Comparison of ENCODE assay signal across 16 cellular contexts in genomic region chr21:45440736-45441350, GRCh38. TPM values are rescaled to one million over a fixed set of nuclear protein-coding genes. Genes with fewer than 3 reads are reported as not detected.
DNase-seq lines count a peak whose midpoint lies in the region; ATAC-seq and TF ChIP-seq lines count a peak whose summit lies in the region.
"Had no signal": no experiment of that assay in that cellular context is flagged by ENCODE, and none has a peak within 500 bp of the region (broad histone marks: within the 10 kb centered on the region; RNA-seq: fewer than 3 reads in every experiment).

No MANE protein-coding gene starts in this region.

- H3K79me1 ChIP-seq in neuronal stem cell (ENCODE audit: low read depth, low read length) = peaks cover 30% of the 10 kb centered on the region

- peak overlapping the region; percentile 43 for H3K23ac ChIP-seq in neuronal stem cell (ENCODE audit: low read depth, low read length, poor library complexity)

- H3K4me1 ChIP-seq in right atrium auricular region (peaks cover 0 to 28% of the 10 kb centered on the region in 2 donors), neuronal stem cell (ENCODE audit: control insufficient read depth in 2 of 2, insufficient read depth in 1 of 2, low read depth in 1 of 2, low read length in 2 of 2) (peaks cover 2 to 3% of the 10 kb centered on the region in 2 donors)

- H3K27ac ChIP-seq in right atrium auricular region = no peak overlapping the region
- H3K27ac ChIP-seq in neuronal stem cell (replicated peaks; ENCODE audit: low read length) = no peak overlapping the region

- no peak overlapping the region for H2AFZ ChIP-seq in neuronal stem cell (ENCODE audit: low read length)
- H2AFZ ChIP-seq: GM23338 had no signal

- ATAC-seq in Right ventricle myocardium inferior (no peak), left ventricle myocardium superior (no peak), GM19035 (IDR thresholded peaks at IDR 0.05; ENCODE audit: unreplicated experiment) (no peak)

- intact Hi-C loops in Right ventricle myocardium inferior (cut with DNase I) = no loop called here
- intact Hi-C loops in left ventricle myocardium superior (cut with micrococcal nuclease) = loop anchor here (10.0 kb wide), 1 partner anchor 296 kb away; no protein-coding TSS in a partner anchor

- H3K27me3 ChIP-seq in right atrium auricular region (no peaks in the 10 kb centered on the region), neuronal stem cell (ENCODE audit: control insufficient read depth in 3 of 3, insufficient read depth in 3 of 3, low read depth in 1 of 3, low read length in 3 of 3) (peaks cover 0 to 4% (median 2%) of the 10 kb centered on the region in 3 experiments)

- H4K91ac ChIP-seq in neuronal stem cell (ENCODE audit: low read depth, low read length, poor library complexity) = no peak overlapping the region

- H3K4me3 ChIP-seq in right atrium auricular region (no peak overlapping the region), neuronal stem cell (ENCODE audit: low read length in 2 of 2) (no peak overlapping the region)
- H3K4me3 ChIP-seq: GM23338 had no signal

- peak overlapping the region; percentile 21 for H3K14ac ChIP-seq in neuronal stem cell (ENCODE audit: low read length)

- no peak overlapping the region for H3K18ac ChIP-seq in neuronal stem cell (ENCODE audit: low read length)

- no peak overlapping the region for H3K9ac ChIP-seq in neuronal stem cell (ENCODE audit: low read depth, low read length, poor library complexity)

- no peak overlapping the region for H4K8ac ChIP-seq in neuronal stem cell (ENCODE audit: low read depth, low read length)

- no peak for TF ChIP-seq CTCF in right atrium auricular region (IDR thresholded peaks at IDR 0.05)

- no peak overlapping the region for H2BK15ac ChIP-seq in neuronal stem cell (ENCODE audit: low read length)

- H3K4ac ChIP-seq in neuronal stem cell (ENCODE audit: low read length) = no peak overlapping the region

- no peaks in the 10 kb centered on the region for H3K9me3 ChIP-seq in right atrium auricular region
- peaks cover 0 to 11% of the 10 kb centered on the region in 2 donors for H3K9me3 ChIP-seq in neuronal stem cell (replicated peaks in 1 of 2; ENCODE audit: control insufficient read depth in 2 of 2, insufficient read depth in 1 of 2, low read depth in 1 of 2, low read length in 2 of 2)

- peak; percentile 15 for DNase-seq in Right ventricle myocardium inferior (ENCODE audit: missing footprints)
- no peak for DNase-seq in right atrium auricular region (ENCODE audit: low spot score)
- peak; percentile 20 for DNase-seq in left ventricle myocardium superior
- DNase-seq in neuronal stem cell (ENCODE audit: low spot score) = no peak
- DNase-seq in cerebellar cortex (ENCODE audit: low spot score) = no peak
- no peak for DNase-seq in NCI-H774 (lab: John Stamatoyannopoulos, UW)
- DNase-seq: DND-41, MM.1S, NCI-H1092 treated with DMSO at 0.1 percent for 48 hours, NCI-H146, NCI-H2081, NCI-H2171 treated with DMSO at 0.1 percent for 48 hours, NCI-H526 treated with DMSO at 0.1 percent for 48 hours, SHP77 had no signal

- no CpG with 5 or more reads among the region's 22 CpGs for whole genome bisulfite sequencing in neuronal stem cell (ENCODE audit: extremely low coverage in 2 of 2, insufficient read length in 2 of 2, insufficient replicate concordance in 1 of 2), 2 donors

- no peak overlapping the region for H3K4me2 ChIP-seq in neuronal stem cell (ENCODE audit: insufficient read depth, low read length, poor library complexity, severe bottlenecking)
- H3K4me2 ChIP-seq: GM23338 had no signal

- H2AK5ac ChIP-seq in neuronal stem cell (ENCODE audit: low read depth, low read length) = peak overlapping the region; percentile 52

- no peak overlapping the region for H2BK5ac ChIP-seq in neuronal stem cell (ENCODE audit: low read length)

- H2BK12ac ChIP-seq in neuronal stem cell (ENCODE audit: low read length) = no peak overlapping the region

- H2BK120ac ChIP-seq in neuronal stem cell (ENCODE audit: low read depth, low read length) = no peak overlapping the region

- no peaks in the 10 kb centered on the region for H3K36me3 ChIP-seq in right atrium auricular region
- H3K36me3 ChIP-seq in neuronal stem cell (replicated peaks in 1 of 2; ENCODE audit: control insufficient read depth in 2 of 2, insufficient read depth in 2 of 2, low read length in 2 of 2) = peaks cover 0 to 5% of the 10 kb centered on the region in 2 donors

RNA-seq across cellular contexts. Expression of gene COL18A1, which starts 35.9 kb away (rescaled TPM):
- 51.6 TPM for total RNA-seq in Right ventricle myocardium inferior
- total RNA-seq in right atrium auricular region = 100 to 1,000 TPM; 117 to 134 TPM
- 52.4 TPM for total RNA-seq in left ventricle myocardium superior
- polyA plus RNA-seq in neuronal stem cell (2013, experiment 1 of 2) = 42.5 TPM
- 42.1 TPM for polyA plus RNA-seq in neuronal stem cell (2013, experiment 2 of 2)

Comparison
In these comparisons a context has a peak if more than half of its experiments do, and no peak if none do; other contexts are left out.
1. DNase-seq: peak in Right ventricle myocardium inferior (single experiment) and left ventricle myocardium superior (single experiment); none in right atrium auricular region (single experiment), neuronal stem cell (single experiment), cerebellar cortex (single experiment) and NCI-H774 (single experiment).